Comparison of ENCODE assay signal across 8 cellular contexts in the genomic region with DNA sequence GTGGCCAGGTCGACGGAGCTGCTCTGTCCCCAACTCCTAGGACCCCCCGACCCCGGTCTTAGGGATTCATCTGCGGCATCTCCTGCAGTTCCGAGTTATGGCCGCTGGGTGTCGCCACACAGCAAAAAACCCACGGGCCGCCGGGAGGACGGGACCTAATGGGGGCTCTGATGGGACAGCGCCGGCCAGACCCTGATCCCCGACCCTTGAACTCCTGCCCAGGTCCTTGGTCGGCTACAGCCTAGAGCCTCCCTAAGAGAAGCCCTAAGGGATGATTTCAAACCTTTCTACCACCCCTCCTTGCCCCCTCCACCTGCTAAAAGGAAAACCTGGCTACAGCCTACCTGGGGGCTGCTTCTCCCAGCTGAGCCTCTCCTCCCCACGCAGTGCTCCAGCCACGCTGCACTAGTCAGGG. TPM values are rescaled to one million over a fixed set of nuclear protein-coding genes. Genes with fewer than 3 reads are reported as not detected.
DNase-seq lines count a peak whose midpoint lies in the region; ATAC-seq, FAIRE-seq and TF ChIP-seq lines count a peak whose summit lies in the region.

No MANE protein-coding gene starts in this region.

- ATAC-seq in omental fat pad (ENCODE audit: low FRiP score) (no peak), HG03095 (IDR thresholded peaks at IDR 0.05; ENCODE audit: unreplicated experiment) (no peak), HG02678 (IDR thresholded peaks at IDR 0.05; ENCODE audit: unreplicated experiment) (no peak)

- peaks cover 0 to 31% (median 16%) of the 10 kb centered on the region in 4 donors for H3K4me1 ChIP-seq in tibial artery

- peak; percentile 79 for TF ChIP-seq CTCF in D721Med (IDR thresholded peaks at IDR 0.05; ENCODE audit: insufficient read depth, missing control alignments)
- peak; percentile 79 for TF ChIP-seq CTCF in LNCaP clone FGC (IDR thresholded peaks at IDR 0.05; ENCODE audit: control insufficient read depth, extremely low read depth, insufficient read depth)
- peak; percentile 87 for TF ChIP-seq CTCF in epithelial cell of proximal tubule (conservative IDR thresholded peaks at IDR 0.05; ENCODE audit: low read depth, low read length)
- TF ChIP-seq CTCF in omental fat pad (IDR thresholded peaks at IDR 0.05) = peak in 1 of 3 donors; percentile 75
- peak; percentile 90 to 94 for TF ChIP-seq CTCF in tibial artery (IDR thresholded peaks at IDR 0.05)

- peaks cover 0 to 3% of the 10 kb centered on the region in 2 donors for H3K27me3 ChIP-seq in tibial artery

- no peaks in the 10 kb centered on the region for H3K9me3 ChIP-seq in tibial artery

- DNase-seq in D721Med (ENCODE audit: insufficient read length, low spot score) = no peak
- no peak for DNase-seq in LNCaP clone FGC (ENCODE audit: low read depth)
- DNase-seq in activated CD8-positive, alpha-beta memory T cell treated with anti-CD3 and anti-CD28 coated beads for 48 hours (ENCODE audit: low read depth in 2 of 3, low spot score in 2 of 3) = peak; percentile 20 to 50 (median 40)
- no peak for DNase-seq in epithelial cell of proximal tubule (ENCODE audit: low read depth)
- DNase-seq in omental fat pad (ENCODE audit: low spot score) = peak; percentile 52
- DNase-seq in tibial artery = peak; percentile 38 to 81

- no peak for FAIRE-seq in D721Med (lab: Jason Lieb, UNC)

- H3K36me3 ChIP-seq in tibial artery = peaks cover 0 to 10% (median 3%) of the 10 kb centered on the region in 3 donors

- peak overlapping the region; percentile 55 to 58 for H3K27ac ChIP-seq in tibial artery

- H3K4me3 ChIP-seq in LNCaP clone FGC (ENCODE audit: low read depth, low read length) (no peak overlapping the region), epithelial cell of proximal tubule (ENCODE audit: low read depth, low read length) (no peak overlapping the region), tibial artery (no peak overlapping the region)

- intact Hi-C loops in tibial artery (cut with DNase I; ENCODE audit: low total_unique reads) = loop anchor here (2.0 kb wide), 1 partner anchor 39 kb away; no protein-coding TSS in a partner anchor

RNA-seq across cellular contexts. Expression of gene LRRC10B, which starts 30.8 kb away (rescaled TPM):
- total RNA-seq in epithelial cell of proximal tubule (0.36 TPM in 1 of 2 replicates, not detected in the other), omental fat pad (1 to 10 TPM; 1.1 to 2.0 (median 1.7) TPM)

RNA-seq across cellular contexts. Expression of gene SDHAF2, which starts 47.8 kb away (rescaled TPM):
- total RNA-seq in epithelial cell of proximal tubule (34.4 and 63.2 TPM in 2 replicates), omental fat pad (10 to 100 TPM; 48.6 to 59.0 (median 54.0) TPM)

RNA-seq across cellular contexts. Expression of gene CPSF7, which starts 48.0 kb away (rescaled TPM):
- total RNA-seq in epithelial cell of proximal tubule (43.3 and 57.6 TPM in 2 replicates), omental fat pad (10 to 100 TPM; 37.2 to 62.6 (median 49.4) TPM)

Comparison
In these comparisons a context has a peak if more than half of its experiments do, and no peak if none do; other contexts are left out.
1. DNase-seq: peak in activated CD8-positive, alpha-beta memory T cell treated with anti-CD3 and anti-CD28 coated beads for 48 hours (3 of 3), omental fat pad (single experiment) and tibial artery (2 of 2); none in D721Med (single experiment), LNCaP clone FGC (single experiment) and epithelial cell of proximal tubule (single experiment).